22 cellular contexts compared by ENCODE assay signal in the genomic region with DNA sequence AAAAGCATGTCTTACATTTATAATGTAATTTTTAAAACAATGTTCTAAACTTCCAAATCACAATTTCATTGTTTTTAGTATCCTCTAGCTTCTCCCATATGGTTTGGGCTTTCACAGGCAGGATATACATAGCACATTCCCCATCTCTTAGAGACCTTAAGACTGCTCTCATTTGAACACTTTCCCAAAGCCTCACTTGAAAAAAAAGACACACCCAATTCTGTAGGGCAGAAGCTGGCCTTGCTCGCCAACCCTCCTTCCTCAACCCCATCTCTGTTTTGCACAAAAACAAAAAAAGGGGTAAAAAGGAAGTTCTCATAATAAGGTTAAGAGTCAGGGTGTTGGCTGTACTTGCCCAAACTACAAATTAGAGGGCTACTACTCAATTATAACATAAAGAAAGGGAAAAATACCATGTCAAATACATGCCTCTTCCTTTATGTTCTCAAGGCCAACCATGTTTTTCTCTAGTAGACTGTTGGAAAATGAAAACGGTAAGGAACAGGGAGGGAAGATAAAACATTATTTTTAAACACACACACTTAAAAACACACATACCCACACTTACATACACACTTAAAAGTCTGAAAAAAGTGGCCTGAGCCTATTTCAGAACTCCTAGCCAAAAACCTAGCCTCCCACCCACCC.
"Had no signal": no experiment of that assay in that cellular context is flagged by ENCODE, and none has a peak within 500 bp of the region (broad histone marks: within the 10 kb centered on the region; RNA-seq: fewer than 3 reads in every experiment).

No MANE protein-coding gene starts in this region.

- H3K9me3 Mint-ChIP-seq: activated naive CD4-positive, alpha-beta T cell treated with anti-CD3 and anti-CD28 coated beads, Interleukin-2, amount 50 U/mL, for 72 hours; naive thymus-derived CD8-positive, alpha-beta T cell; WTC11 had no signal

- ATAC-seq: activated naive CD4-positive, alpha-beta T cell treated with anti-CD3 and anti-CD28 coated beads, Interleukin-2, amount 50 U/mL, for 72 hours; gastrocnemius medialis; mucosa of descending colon; naive thymus-derived CD8-positive, alpha-beta T cell; WTC11 had no signal

- H3K27me3 ChIP-seq: breast epithelium, colonic mucosa, gastrocnemius medialis, hepatocyte, sigmoid colon, suprapubic skin, upper lobe of left lung had no signal

- H3K4me3 Mint-ChIP-seq: naive thymus-derived CD8-positive, alpha-beta T cell; WTC11 had no signal

- H3K4me1 ChIP-seq: breast epithelium, colonic mucosa, prostate gland, suprapubic skin had no signal

- H3K9me3 ChIP-seq: breast epithelium, colonic mucosa, gastrocnemius medialis, mucosa of descending colon, prostate gland, sigmoid colon, SK-N-SH, suprapubic skin, upper lobe of left lung had no signal

- H3K4me1 Mint-ChIP-seq: WTC11 had no signal

- H3K27ac ChIP-seq: breast epithelium, colonic mucosa, hepatocyte, prostate gland, suprapubic skin, upper lobe of left lung had no signal

- H3K27me3 Mint-ChIP-seq: naive thymus-derived CD8-positive, alpha-beta T cell had no signal

- DNase-seq: activated CD4-positive, alpha-beta T cell treated with anti-CD3 and anti-CD28 coated beads for 48 hours; activated CD8-positive, alpha-beta memory T cell treated with anti-CD3 and anti-CD28 coated beads for 24 hours; anterior cingulate cortex; colonic mucosa; effector CD8-positive, alpha-beta T cell; gastrocnemius medialis; mucosa of descending colon; naive thymus-derived CD8-positive, alpha-beta T cell; nucleus accumbens; sigmoid colon; SK-N-SH; stimulated activated CD4-positive, alpha-beta T cell treated with anti-CD3 and anti-CD28 coated beads, Interleukin-12 subunit alpha, Interleukin-12 subunit beta, amount 100 ng/mL, for 4 hours; stimulated activated naive CD4-positive, alpha-beta T cell treated with Interleukin-2 at 50 U/mL for 16 hours; T-helper 1 cell; upper lobe of left lung had no signal

- H3K4me3 ChIP-seq: breast epithelium, colonic mucosa, gastrocnemius medialis, hepatocyte, lung, mucosa of descending colon, prostate gland, sigmoid colon, suprapubic skin, upper lobe of left lung had no signal

- H3K9ac ChIP-seq: SK-N-SH had no signal
